Comparison of ENCODE assay signal across 8 cellular contexts in genomic region chr18:36829362-36830140, GRCh38. TPM values are rescaled to one million over a fixed set of nuclear protein-coding genes. Genes with fewer than 3 reads are reported as not detected.
A peak's percentile ranks its signal among the peaks of the same experiment; 100 is the strongest.
DNase-seq lines count a peak whose midpoint lies in the region; ATAC-seq, FAIRE-seq and TF ChIP-seq lines count a peak whose summit lies in the region.

No MANE protein-coding gene starts in this region.

- H3K27ac ChIP-seq in AG04450 (ENCODE audit: low read depth, low read length) (peak overlapping the region; percentile 66), SK-N-MC (no peak overlapping the region), esophagus (ENCODE audit: low read depth in 2 of 2, low read length in 1 of 2) (peak overlapping the region; percentile 57 to 90), neural cell (ENCODE audit: low read length) (peak overlapping the region; percentile 47)

- H2AFZ ChIP-seq in neural cell (ENCODE audit: low read depth, low read length), result peak overlapping the region; percentile 84

- POLR2A ChIA-PET in AG04450 (lab: Yijun Ruan, JAX) (interaction anchor here (1.1 to 1.3 kb wide), 2 partner anchors 16 to 20 kb away, joined by 3 read pairs; no protein-coding TSS in a partner anchor), GM10248 (lab: Yijun Ruan, JAX) (no interaction called here)

- TF ChIP-seq RAD21 in neural cell (conservative IDR thresholded peaks at IDR 0.05), result no peak

- H3K9me3 ChIP-seq in AG04450 (ENCODE audit: control insufficient read depth, insufficient read depth, low read length), result no peaks in the 10 kb centered on the region; the same call in 1 of the 2 replicates
- H3K9me3 ChIP-seq in SK-N-MC (ENCODE audit: low read depth, low read length), result no peaks in the 10 kb centered on the region
- no peaks in the 10 kb centered on the region for H3K9me3 ChIP-seq in esophagus (ENCODE audit: control insufficient read depth in 2 of 2, insufficient read depth in 1 of 2, low read depth in 1 of 2, low read length in 1 of 2)
- no peaks in the 10 kb centered on the region for H3K9me3 ChIP-seq in neural cell (ENCODE audit: low read length)

- no peak for TF ChIP-seq EP300 in neural cell (conservative IDR thresholded peaks at IDR 0.05; ENCODE audit: poor library complexity, severe bottlenecking)

- peak overlapping the region; percentile 98 for H3K4me3 ChIP-seq in AG04450 (ENCODE audit: low read depth, low read length)
- peak overlapping the region; percentile 95 for H3K4me3 ChIP-seq in SK-N-MC
- H3K4me3 ChIP-seq in esophagus (ENCODE audit: low read depth in 1 of 2, low read length in 2 of 2), result peak overlapping the region; percentile 62 to 95
- peak overlapping the region; percentile 80 for H3K4me3 ChIP-seq in neural cell (ENCODE audit: low read length)

- no peak for ATAC-seq in GM19395 (IDR thresholded peaks at IDR 0.05; ENCODE audit: unreplicated experiment)

- H3K36me3 ChIP-seq in SK-N-MC (ENCODE audit: insufficient read depth, low read length) (peaks cover 11% of the 10 kb centered on the region), esophagus (ENCODE audit: control insufficient read depth in 2 of 2, insufficient read depth in 2 of 2, low read length in 1 of 2) (no peaks in the 10 kb centered on the region), neural cell (ENCODE audit: insufficient read depth, low read length) (no peaks in the 10 kb centered on the region)

- no peaks in the 10 kb centered on the region for H3K9me2 ChIP-seq in neural cell (ENCODE audit: insufficient read depth, low read length)

- H3K27me3 ChIP-seq in AG04450 (ENCODE audit: control insufficient read depth, insufficient read depth, low read length) (no peaks in the 10 kb centered on the region), esophagus (ENCODE audit: control insufficient read depth in 1 of 2, insufficient read depth in 2 of 2, low read length in 2 of 2) (no peaks in the 10 kb centered on the region), neural cell (ENCODE audit: insufficient read depth, low read depth, low read length) (no peaks in the 10 kb centered on the region)

- H4K20me1 ChIP-seq in neural cell (ENCODE audit: insufficient read depth), result no peaks in the 10 kb centered on the region

- WGBS in esophagus, 2 donors, result 8 to 11% methylated on average over 17 of the region's 17 CpGs

- TF ChIP-seq CTCF in AG04450 (IDR thresholded peaks at IDR 0.05; ENCODE audit: low read depth, low read length) (no peak), neural cell (IDR thresholded peaks at IDR 0.05; ENCODE audit: poor library complexity, severe bottlenecking) (no peak), GM10248 (IDR thresholded peaks at IDR 0.05; ENCODE audit: control extremely low read depth, extremely low read depth, low read depth, missing control alignments) (no peak)

- no peaks in the 10 kb centered on the region for H3K4me1 ChIP-seq in esophagus (ENCODE audit: control insufficient read depth in 2 of 2, insufficient read depth in 2 of 2, low read length in 1 of 2)

- FAIRE-seq in H54 (lab: Jason Lieb, UNC), result peak; percentile 52

- H3K9ac ChIP-seq in SK-N-MC (ENCODE audit: insufficient read length) (peak overlapping the region; percentile 85), neural cell (ENCODE audit: low read length) (peak overlapping the region; percentile 79)

- CTCF ChIA-PET in AG04450 (lab: Charles Lee), result interaction anchor here (0.6 to 2.0 kb wide), 12 partner anchors 10 to 1140 kb away, joined by 3 to 13 read pairs (median 6); no protein-coding TSS in a partner anchor
- CTCF ChIA-PET in GM10248 (lab: Yijun Ruan, JAX), result interaction anchor here (0.7 to 6.1 kb wide), 12 partner anchors 9 to 141 kb away, joined by 3 to 35 read pairs (median 5); no protein-coding TSS in a partner anchor

- DNase-seq in AG04450 (ENCODE audit: low read depth, low spot score) (no peak), H54 (ENCODE audit: insufficient read length, low spot score) (no peak), SK-N-MC (ENCODE audit: low read depth, low spot score) (no peak), hepatic stellate cell (ENCODE audit: low spot score) (no peak), GM10248 (ENCODE audit: extremely low spot score) (no peak)

- H3K4me2 ChIP-seq in neural cell (ENCODE audit: low read length), result peak overlapping the region; percentile 49

- H3F3A ChIP-seq in neural cell (ENCODE audit: insufficient read depth, low read length, poor library complexity, severe bottlenecking), result no peaks in the 10 kb centered on the region

- H3K79me2 ChIP-seq in neural cell (replicated peaks; ENCODE audit: insufficient read depth, low read length), result peaks cover 27% of the 10 kb centered on the region

- no peak for TF ChIP-seq POLR2A in H54 (IDR thresholded peaks at IDR 0.05; ENCODE audit: low read depth, low read length)

TF ChIP-seq in neural cell, 6 proteins besides CTCF, POLR2A, EP300 and RAD21:
- TF ChIP-seq TAF1 (IDR thresholded peaks at IDR 0.05; ENCODE audit: low read depth) (no peak), REST (IDR thresholded peaks at IDR 0.05; ENCODE audit: borderline replicate concordance) (no peak), MXI1 (conservative IDR thresholded peaks at IDR 0.05; ENCODE audit: poor library complexity, severe bottlenecking) (no peak), EZH2 (IDR thresholded peaks at IDR 0.05; ENCODE audit: borderline replicate concordance, insufficient read depth, low read length, poor library complexity, severe bottlenecking) (no peak), SMC3 (conservative IDR thresholded peaks at IDR 0.05; ENCODE audit: poor library complexity) (no peak), POLR2AphosphoS5 (IDR thresholded peaks at IDR 0.05) (no peak)
TF ChIP-seq in neural cell: peak in this region for 0.

RNA-seq across cellular contexts. Expression of gene KIAA1328, which starts 0.6 kb away (rescaled TPM):
- polyA plus RNA-seq in AG04450 (2011; rRNA removed) (3.7 and 3.9 TPM in 2 replicates), esophagus (1 to 10 TPM; 1.9 to 2.6 TPM), neural cell (6.4 and 8.5 TPM in 2 replicates)
- 5.3 and 11.3 TPM in 2 replicates for polyA minus RNA-seq in AG04450 (2011; rRNA and poly(A)+ RNA removed)
- 29.5 and 34.6 TPM in 2 replicates for polyA minus RNA-seq in neural cell

RNA-seq across cellular contexts. Expression of gene TPGS2, which starts 0.7 kb away (rescaled TPM):
- polyA plus RNA-seq in AG04450 (2011; rRNA removed) (295 and 302 TPM in 2 replicates), esophagus (10 to 100 TPM; 27.6 to 62.6 TPM), neural cell (217 and 223 TPM in 2 replicates)
- 226 and 240 TPM in 2 replicates for polyA minus RNA-seq in AG04450 (2011; rRNA and poly(A)+ RNA removed)
- polyA minus RNA-seq in neural cell, result 148 and 178 TPM in 2 replicates
